1 cellular context compared by ENCODE assay signal in the genomic region with DNA sequence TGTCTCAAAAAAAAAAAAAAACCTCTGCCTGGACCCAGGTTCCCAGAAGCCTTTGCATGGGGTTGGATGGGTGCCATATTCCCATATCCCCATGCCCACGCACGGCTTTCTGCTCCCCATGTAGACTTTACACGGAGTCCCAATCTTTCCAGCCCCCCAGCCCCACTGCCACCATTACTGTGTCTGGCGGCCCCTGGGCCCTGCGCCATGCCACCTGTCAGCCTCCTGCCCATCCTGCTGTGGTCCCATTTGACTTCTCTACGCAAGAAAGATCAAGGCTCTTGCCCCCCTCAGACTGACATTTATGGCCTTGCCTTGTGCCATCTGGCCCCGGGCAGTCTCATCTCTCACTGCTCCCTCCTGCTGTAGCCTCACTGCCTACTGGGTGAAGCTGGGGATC.
TF ChIP-seq lines count a peak whose summit lies in the region.

No MANE protein-coding gene starts in this region.

TF ChIP-seq in HepG2, 621 proteins besides CTCF, POLR2A, EP300 and RAD21:
- TF ChIP-seq MXD4 (CRISPR knock-in tag; IDR thresholded peaks at IDR 0.05) (no peak), POLR2G (IDR thresholded peaks at IDR 0.05; ENCODE audit: low read depth, low read length) (peak; percentile 49; the same call in 1 of the 2 replicates), ZNF121 (CRISPR knock-in tag; IDR thresholded peaks at IDR 0.05) (no peak), TAF15 (IDR thresholded peaks at IDR 0.05; ENCODE audit: low read depth, low read length, poor library complexity, severe bottlenecking) (no peak), ZNF773 (CRISPR knock-in tag; IDR thresholded peaks at IDR 0.05; ENCODE audit: borderline replicate concordance) (no peak), ZNF567 (CRISPR knock-in tag; IDR thresholded peaks at IDR 0.05; ENCODE audit: borderline replicate concordance) (no peak), ZFX (CRISPR knock-in tag; IDR thresholded peaks at IDR 0.05; ENCODE audit: low read depth) (no peak)
- TF ChIP-seq, protein P1, sequence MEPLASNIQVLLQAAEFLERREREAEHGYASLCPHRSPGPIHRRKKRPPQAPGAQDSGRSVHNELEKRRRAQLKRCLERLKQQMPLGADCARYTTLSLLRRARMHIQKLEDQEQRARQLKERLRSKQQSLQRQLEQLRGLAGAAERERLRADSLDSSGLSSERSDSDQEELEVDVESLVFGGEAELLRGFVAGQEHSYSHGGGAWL (CRISPR knock-in tag; IDR thresholded peaks at IDR 0.05): no peak
